In the genomic region with DNA sequence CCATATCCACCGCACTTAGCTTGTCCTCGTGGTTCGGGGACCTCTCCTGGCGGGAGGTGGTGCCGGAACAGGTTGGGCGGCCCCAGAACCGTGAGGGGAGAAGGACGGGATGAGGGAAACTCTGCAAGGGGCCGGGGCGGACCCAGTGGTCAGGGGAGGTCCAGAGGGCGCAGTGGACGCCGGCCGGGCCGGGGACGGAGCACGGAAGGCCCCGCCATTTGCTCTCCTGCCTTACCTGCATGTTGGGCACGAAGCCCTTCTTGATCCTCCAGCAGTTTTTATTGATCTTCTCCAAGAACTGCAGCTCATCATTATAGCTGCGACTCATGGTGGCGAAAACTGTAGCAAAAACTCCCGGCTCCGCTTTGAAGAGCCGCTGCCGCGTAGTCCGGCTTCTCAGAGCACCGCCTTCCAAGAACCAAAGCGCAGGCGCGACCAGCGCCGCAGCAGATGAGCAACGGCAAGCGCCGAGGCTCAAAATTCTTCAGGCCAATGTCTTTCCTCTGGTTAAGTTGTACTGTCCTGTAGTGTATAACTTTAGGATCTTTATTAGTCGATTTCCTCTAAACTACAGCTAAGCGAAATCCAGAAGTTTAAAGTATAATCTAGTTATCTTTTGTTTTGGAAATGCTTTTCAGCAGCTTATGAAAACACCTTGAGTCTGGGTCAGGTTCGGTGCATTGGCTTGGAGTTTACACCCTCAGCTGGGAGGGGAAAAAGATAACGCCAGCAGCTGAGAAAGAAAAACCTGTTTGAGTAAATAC, we compare ENCODE assay signal across 8 cellular contexts. TPM values are rescaled to one million over a fixed set of nuclear protein-coding genes. Genes with fewer than 3 reads are reported as not detected.
DNase-seq lines count a peak whose midpoint lies in the region; ATAC-seq and TF ChIP-seq lines count a peak whose summit lies in the region.

A gene (minus strand): TSS at position 419 of the 764 bp plus-strand sequence. CDS start 91 bp downstream, at position 328.

- intact Hi-C loops in left cardiac atrium (cut with DNase I): loop anchor here in 1 of 2 donors (5.0 kb wide), 1 partner anchor 60 kb away; a partner anchor contains a TSS

- POLR2A ChIA-PET in HEK293T (lab: Yijun Ruan, JAX): interaction anchor here (1.0 to 2.8 kb wide), 11 partner anchors 10 to 750 kb away, joined by 3 to 16 read pairs (median 5); a partner anchor contains a TSS

- TF ChIP-seq EP300 in tibial nerve (IDR thresholded peaks at IDR 0.05): peak; percentile 78 to 89

- H3K4me1 ChIP-seq in tibial nerve: peaks cover 0 to 40% (median 16%) of the 10 kb centered on the region in 4 donors

- TF ChIP-seq POLR2A in tibial nerve (IDR thresholded peaks at IDR 0.05): peak in 1 of 2 donors; percentile 30

- peak; percentile 92 for DNase-seq in EH (ENCODE audit: low read depth)
- peak; percentile 87 for DNase-seq in HEK293T (ENCODE audit: extremely low spot score)
- peak; percentile 80 for DNase-seq in NCI-H146 (lab: John Stamatoyannopoulos, UW)
- peak; percentile 75 to 95 (median 85) for DNase-seq in T-helper 2 cell
- DNase-seq in amygdala (lab: John Stamatoyannopoulos, UW): peak; percentile 7 to 93 (median 80)
- DNase-seq in left cardiac atrium: peak; percentile 94
- DNase-seq in pons (ENCODE audit: low spot score): peak; percentile 94
- DNase-seq in tibial nerve (ENCODE audit: low spot score in 2 of 2): peak; percentile 80 to 85

- 1 to 2% methylated on average over 40 of the region's 40 CpGs for WGBS in tibial nerve, 2 donors

- H3K9me3 ChIP-seq in tibial nerve: no peaks in the 10 kb centered on the region

- H3K27me3 ChIP-seq in tibial nerve: no peaks in the 10 kb centered on the region

- peak within 1 kb of the TSS in 3 of 4 donors; percentile 66 to 82 (median 80) for H3K27ac ChIP-seq in tibial nerve

- H3K4me3 ChIP-seq in tibial nerve: peak within 1 kb of the TSS; percentile 64 to 84 (median 82)

- CTCF ChIA-PET in HEK293T (lab: Yijun Ruan, JAX): interaction anchor here (0.5 to 1.1 kb wide), 3 partner anchors 61 to 70 kb away, joined by 3 to 7 read pairs (median 4); a partner anchor contains a TSS

- no peak for TF ChIP-seq CTCF in tibial nerve (IDR thresholded peaks at IDR 0.05)

- peak; percentile 94 to 96 for ATAC-seq in left cardiac atrium

- peaks cover 0 to 23% (median 11%) of the 10 kb centered on the region in 3 donors for H3K36me3 ChIP-seq in tibial nerve

TF ChIP-seq in HEK293T, 16 proteins besides CTCF, POLR2A, EP300 and RAD21:
- TF ChIP-seq L3MBTL2 (conservative IDR thresholded peaks at IDR 0.05) (peak; percentile 50; the same call in 1 of the 2 replicates), NFRKB (IDR thresholded peaks at IDR 0.05) (no peak), LEF1 (IDR thresholded peaks at IDR 0.05; ENCODE audit: borderline replicate concordance) (no peak), FOXM1 (IDR thresholded peaks at IDR 0.05; ENCODE audit: borderline replicate concordance) (no peak)

RNA-seq across cellular contexts. Expression of the gene that starts here (rescaled TPM):
- 10 to 100 TPM; 40.6 to 50.3 TPM for total RNA-seq in left cardiac atrium
- total RNA-seq in tibial nerve: 10 to 100 TPM; 43.2 to 72.5 (median 49.2) TPM

Comparison
In these comparisons a context has a peak if more than half of its experiments do, and no peak if none do; other contexts are left out.
1. Peak in every context shown above with its lines: DNase-seq, ATAC-seq, H3K4me3 ChIP-seq and H3K27ac ChIP-seq.